ENCODE assay signal across 1 cellular context in the genomic region with DNA sequence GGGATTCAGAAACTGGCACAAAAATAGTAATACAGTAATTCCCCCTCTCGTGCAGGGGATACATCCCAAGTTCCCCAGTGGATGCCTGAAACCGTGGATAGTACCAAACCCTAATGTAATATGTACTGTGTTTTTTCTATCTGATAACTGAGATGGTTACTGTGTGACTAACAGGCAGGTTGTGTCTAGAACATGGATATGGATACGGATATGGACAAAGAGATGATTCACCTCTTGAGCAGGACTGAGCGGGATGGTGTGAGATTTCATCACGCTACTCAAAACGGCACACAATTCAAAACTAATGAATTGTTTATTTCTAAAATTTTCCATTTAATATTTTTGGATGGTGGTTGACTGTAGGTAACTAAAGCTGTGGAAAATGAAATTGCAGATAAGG.
TF ChIP-seq lines count a peak whose summit lies in the region.

No MANE protein-coding gene starts in this region.

TF ChIP-seq in HepG2, 621 proteins besides CTCF, POLR2A, EP300 and RAD21:
- 0 out of 2 replicates have a peak, but pooled peaks have one; percentile 25 for TF ChIP-seq FOSL2 (CRISPR knock-in tag; IDR thresholded peaks at IDR 0.05)
- TF ChIP-seq MED1 (CRISPR knock-in tag; IDR thresholded peaks at IDR 0.05) = no peak
- no peak for TF ChIP-seq CEBPG (CRISPR knock-in tag; IDR thresholded peaks at IDR 0.05)
